Comparison of ENCODE assay signal across 9 cellular contexts in the genomic region with DNA sequence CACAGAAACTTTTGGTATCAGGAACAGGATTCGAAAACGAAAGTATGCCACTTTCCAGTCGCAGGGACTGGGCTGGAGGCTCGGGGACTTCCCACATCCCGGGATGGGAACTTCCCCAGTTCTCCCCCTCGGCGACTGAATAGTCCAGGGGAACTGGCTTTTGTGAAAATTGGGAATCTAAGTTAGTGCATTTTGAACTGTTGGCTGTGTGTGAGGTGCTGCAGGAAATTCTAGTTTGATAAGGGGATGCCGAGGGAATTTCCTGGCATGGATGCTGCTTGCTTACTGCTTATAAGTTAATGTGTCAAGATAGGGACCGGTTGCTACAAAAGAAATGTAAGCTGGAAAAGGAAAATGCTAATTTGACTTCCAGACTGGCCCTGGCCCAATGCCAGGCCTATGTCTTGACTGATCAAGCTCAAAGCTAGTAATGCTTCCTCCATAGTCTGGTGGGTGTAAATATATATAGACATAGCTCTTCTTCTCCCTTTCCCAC.
DNase-seq lines count a peak whose midpoint lies in the region; ATAC-seq and TF ChIP-seq lines count a peak whose summit lies in the region.
"Had no signal": no experiment of that assay in that cellular context is flagged by ENCODE, and none has a peak within 500 bp of the region (broad histone marks: within the 10 kb centered on the region; RNA-seq: fewer than 3 reads in every experiment).

No MANE protein-coding gene starts in this region.

- H3K4me2 ChIP-seq in Karpas-422 (ENCODE audit: low read depth, low read length, poor library complexity, severe bottlenecking), result peak overlapping the region; percentile 16
- H3K4me2 ChIP-seq: KMS-11 had no signal

- no peaks in the 10 kb centered on the region for H4K20me1 ChIP-seq in Karpas-422 (ENCODE audit: insufficient read depth, low read depth, low read length)

- no peaks in the 10 kb centered on the region for H3K9me3 ChIP-seq in CD4-positive, CD25-positive, alpha-beta regulatory T cell (ENCODE audit: control insufficient read depth in 2 of 2, low read length in 2 of 2)
- H3K9me3 ChIP-seq in Karpas-422 (ENCODE audit: low read length) (no peaks in the 10 kb centered on the region), lower lobe of right lung (no peaks in the 10 kb centered on the region), upper lobe of left lung (no peaks in the 10 kb centered on the region)

- no peaks in the 10 kb centered on the region for H3K79me2 ChIP-seq in Karpas-422 (ENCODE audit: low read length)

- H3K27ac Mint-ChIP-seq in CD4-positive, CD25-positive, alpha-beta regulatory T cell, result no peak overlapping the region

- no peak for DNase-seq in CD4-positive, CD25-positive, alpha-beta regulatory T cell
- no peak for DNase-seq in Karpas-422
- DNase-seq in brain microvascular endothelial cell, result peak; percentile 28
- peak; percentile 59 for DNase-seq in lower lobe of right lung
- peak in 1 of 2 donors; percentile 74 for DNase-seq in upper lobe of left lung
- DNase-seq in iPS-NIHi7 (ENCODE audit: extremely low spot score), result no peak
- DNase-seq in SK-N-DZ (ENCODE audit: low spot score), result no peak
- DNase-seq in GDM1 (lab: John Stamatoyannopoulos, UW), result no peak

- intact Hi-C loops in lower lobe of right lung (cut with DNase I), result no loop called here

- peak overlapping the region; percentile 47 for H3K4me3 ChIP-seq in CD4-positive, CD25-positive, alpha-beta regulatory T cell (ENCODE audit: low read depth, low read length)
- H3K4me3 ChIP-seq in Karpas-422 (ENCODE audit: low read length) (no peak overlapping the region), brain microvascular endothelial cell (ENCODE audit: low read depth, low read length) (peak overlapping the region; percentile 61), lower lobe of right lung (peak overlapping the region; percentile 59), upper lobe of left lung (peak overlapping the region in 3 of 4 donors; percentile 44 to 49 (median 48))

- no peaks in the 10 kb centered on the region for H3K36me3 ChIP-seq in CD4-positive, CD25-positive, alpha-beta regulatory T cell (ENCODE audit: control insufficient read depth, insufficient read depth, low read length)
- H3K36me3 ChIP-seq in Karpas-422 (ENCODE audit: insufficient read depth, low read length) (no peaks in the 10 kb centered on the region), brain microvascular endothelial cell (replicated peaks) (no peaks in the 10 kb centered on the region), lower lobe of right lung (no peaks in the 10 kb centered on the region), upper lobe of left lung (no peaks in the 10 kb centered on the region)

- peaks cover 41% of the 10 kb centered on the region for H3K27me3 Mint-ChIP-seq in CD4-positive, CD25-positive, alpha-beta regulatory T cell

- TF ChIP-seq CTCF in brain microvascular endothelial cell (IDR thresholded peaks at IDR 0.05; ENCODE audit: low read depth, low read length, missing control alignments) (no peak), lower lobe of right lung (IDR thresholded peaks at IDR 0.05) (no peak), upper lobe of left lung (IDR thresholded peaks at IDR 0.05) (no peak)

- no peak overlapping the region for H3K9ac ChIP-seq in Karpas-422 (ENCODE audit: low read length)
- H3K9ac ChIP-seq: KMS-11 had no signal

- H3K27ac ChIP-seq in CD4-positive, CD25-positive, alpha-beta regulatory T cell (ENCODE audit: insufficient read depth, low read length, poor library complexity, severe bottlenecking), result no peak overlapping the region
- H3K27ac ChIP-seq in Karpas-422 (ENCODE audit: low read length) (no peak overlapping the region), brain microvascular endothelial cell (peak overlapping the region; percentile 37), lower lobe of right lung (peak overlapping the region; percentile 77), upper lobe of left lung (peak overlapping the region; percentile 60 to 86 (median 74))
- H3K27ac ChIP-seq: KMS-11 had no signal

- in situ Hi-C loops in brain microvascular endothelial cell (cut with HindIII; ENCODE audit: low pct_ligation_motif_present, low sequenced_read_pairs), result no loop called here

- H3K4me3 Mint-ChIP-seq in CD4-positive, CD25-positive, alpha-beta regulatory T cell, result peak overlapping the region in 3 of 4 donors; percentile 16 to 75 (median 42)

- no peak for ATAC-seq in CD4-positive, CD25-positive, alpha-beta regulatory T cell (ENCODE audit: low read depth in 2 of 2)
- ATAC-seq in lower lobe of right lung (peak; percentile 85 to 95), upper lobe of left lung (ENCODE audit: low FRiP score in 2 of 2) (peak; percentile 79 to 91)

- 3 to 9% methylated on average over 9 of the region's 9 CpGs for WGBS in upper lobe of left lung, 2 donors

- peaks cover 2% of the 10 kb centered on the region for H3K27me3 ChIP-seq in CD4-positive, CD25-positive, alpha-beta regulatory T cell (ENCODE audit: control insufficient read depth, insufficient read depth, low read length)
- no peaks in the 10 kb centered on the region for H3K27me3 ChIP-seq in Karpas-422 (ENCODE audit: low read length)
- peaks cover 3% of the 10 kb centered on the region for H3K27me3 ChIP-seq in brain microvascular endothelial cell (replicated peaks)
- no peaks in the 10 kb centered on the region for H3K27me3 ChIP-seq in lower lobe of right lung (ENCODE audit: low read depth)
- no peaks in the 10 kb centered on the region for H3K27me3 ChIP-seq in upper lobe of left lung

- H3K4me1 Mint-ChIP-seq in CD4-positive, CD25-positive, alpha-beta regulatory T cell, result peaks cover 0 to 7% (median 3%) of the 10 kb centered on the region in 4 donors

- H2AFZ ChIP-seq in Karpas-422 (ENCODE audit: low read length), result no peak overlapping the region

- no peaks in the 10 kb centered on the region for H3K36me3 Mint-ChIP-seq in CD4-positive, CD25-positive, alpha-beta regulatory T cell

- H3K4me1 ChIP-seq in CD4-positive, CD25-positive, alpha-beta regulatory T cell (ENCODE audit: control insufficient read depth, insufficient read depth, low read length, poor library complexity, severe bottlenecking), result no peaks in the 10 kb centered on the region
- H3K4me1 ChIP-seq in Karpas-422 (ENCODE audit: low read length) (no peaks in the 10 kb centered on the region), lower lobe of right lung (peaks cover 15% of the 10 kb centered on the region), upper lobe of left lung (peaks cover 0 to 11% (median 5%) of the 10 kb centered on the region in 4 donors)

- TF ChIP-seq EP300 in upper lobe of left lung (IDR thresholded peaks at IDR 0.05), result no peak

- H3K9me3 Mint-ChIP-seq in CD4-positive, CD25-positive, alpha-beta regulatory T cell, result no peaks in the 10 kb centered on the region

- H3K9me2 ChIP-seq in Karpas-422 (replicated peaks; ENCODE audit: insufficient read depth, low read length), result no peaks in the 10 kb centered on the region

- TF ChIP-seq POLR2A in upper lobe of left lung (IDR thresholded peaks at IDR 0.05), result no peak

Comparison
In these comparisons a context has a peak if more than half of its experiments do, and no peak if none do; other contexts are left out.
1. ATAC-seq: peak in lower lobe of right lung (2 of 2) and upper lobe of left lung (2 of 2); none in CD4-positive, CD25-positive, alpha-beta regulatory T cell (0 of 2).
2. DNase-seq: peak in brain microvascular endothelial cell (single experiment) and lower lobe of right lung (single experiment); none in CD4-positive, CD25-positive, alpha-beta regulatory T cell (0 of 3), Karpas-422 (single experiment), iPS-NIHi7 (single experiment), SK-N-DZ (single experiment) and GDM1 (single experiment).
3. H3K27ac ChIP-seq: peak in brain microvascular endothelial cell (single experiment), lower lobe of right lung (single experiment) and upper lobe of left lung (4 of 4); none in CD4-positive, CD25-positive, alpha-beta regulatory T cell (single experiment) and Karpas-422 (single experiment).